In genomic region chr3:197959891-197960693, GRCh38 we compare ENCODE assay signal across 8 cellular contexts. TPM values are rescaled to one million over a fixed set of nuclear protein-coding genes. Genes with fewer than 3 reads are reported as not detected.
DNase-seq lines count a peak whose midpoint lies in the region; ATAC-seq, FAIRE-seq and TF ChIP-seq lines count a peak whose summit lies in the region.

TSS of gene LMLN (plus strand) at chr3:197960217. CDS start at chr3:197960246, 29 bp downstream.

- peak within 1 kb of the TSS; percentile 41 for H2AFZ ChIP-seq in OCI-LY1 (ENCODE audit: low read length)
- H2AFZ ChIP-seq in endothelial cell of umbilical vein (ENCODE audit: low read depth, low read length) = peak within 1 kb of the TSS; percentile 82

- H3K27me3 ChIP-seq in OCI-LY1 (ENCODE audit: insufficient read depth, low read length) (no peaks in the 10 kb centered on the region), endothelial cell of umbilical vein (ENCODE audit: control insufficient read depth in 2 of 2, insufficient read depth in 2 of 2, low read length in 2 of 2) (no peaks in the 10 kb centered on the region)

- TF ChIP-seq POLR2A in endothelial cell of umbilical vein (IDR thresholded peaks at IDR 0.05; ENCODE audit: low read depth, low read length) = peak; percentile 77

- peaks cover 18% of the 10 kb centered on the region for H3F3A ChIP-seq in OCI-LY1 (ENCODE audit: insufficient read depth, low read length)

- H3K36me3 ChIP-seq in OCI-LY1 (ENCODE audit: insufficient read depth, low read length) (peaks cover 29% of the 10 kb centered on the region), endothelial cell of umbilical vein (ENCODE audit: control insufficient read depth in 2 of 2, extremely low read depth in 1 of 2, insufficient read depth in 2 of 2, low read length in 2 of 2) (peaks cover 9 to 12% of the 10 kb centered on the region in 2 experiments)

- peak within 1 kb of the TSS; percentile 92 for H3K4me2 ChIP-seq in OCI-LY1 (ENCODE audit: low read length)
- H3K4me2 ChIP-seq in endothelial cell of umbilical vein (ENCODE audit: insufficient read depth, low read length) = peak within 1 kb of the TSS; percentile 69

- FAIRE-seq in endothelial cell of umbilical vein (lab: Jason Lieb, UNC) = peak; percentile 85

- CTCF ChIA-PET in endothelial cell of umbilical vein (lab: Charles Lee) = no interaction called here

- H3K4me3 ChIP-seq in OCI-LY1 (ENCODE audit: low read depth, low read length, poor library complexity, severe bottlenecking) (peak within 1 kb of the TSS; percentile 72), endothelial cell of umbilical vein (replicated peaks in 1 of 3; ENCODE audit: insufficient read depth in 1 of 3, low read depth in 1 of 3, low read length in 3 of 3) (peak within 1 kb of the TSS; percentile 30 to 75 (median 68))

- H3K9ac ChIP-seq in OCI-LY1 (ENCODE audit: low read length) = peak within 1 kb of the TSS; percentile 64
- H3K9ac ChIP-seq in endothelial cell of umbilical vein (replicated peaks; ENCODE audit: extremely low read depth, insufficient read depth, low read length) = peak within 1 kb of the TSS; percentile 57

- peaks cover 36% of the 10 kb centered on the region for H3K4me1 ChIP-seq in OCI-LY1 (ENCODE audit: insufficient read depth, low read length, severe bottlenecking)
- H3K4me1 ChIP-seq in endothelial cell of umbilical vein (ENCODE audit: control insufficient read depth, extremely low read depth, insufficient read depth, low read length) = peaks cover 15% of the 10 kb centered on the region

- no TSS peak for BruUV-seq in endothelial cell of umbilical vein (replicated peaks; lab: Mats Ljungman, UMichigan)

- TF ChIP-seq CTCF in OCI-LY1 (IDR thresholded peaks at IDR 0.05; ENCODE audit: low read length) = no peak
- no peak for TF ChIP-seq CTCF in endothelial cell of umbilical vein (IDR thresholded peaks at IDR 0.05; ENCODE audit: extremely low read depth in 1 of 2, insufficient read depth in 1 of 2, low read depth in 1 of 2, low read length in 2 of 2)

- POLR2A ChIA-PET in endothelial cell of umbilical vein (lab: Charles Lee) = no interaction called here

- intact Hi-C loops in endothelial cell of umbilical vein (cut with micrococcal nuclease) = loop anchor here (1.0 to 5.0 kb wide), 2 partner anchors 10 to 122 kb away; partner anchors contain the start of gene RPL35A

- DNase-seq in DMS 273 (lab: John Stamatoyannopoulos, UW; ENCODE audit: unreplicated experiment) = peak; percentile 99
- DNase-seq in HuH-7 (ENCODE audit: low spot score) = peak; percentile 89
- DNase-seq in activated T-cell treated with anti-CD3 and anti-CD28 coated beads for 1 hour (ENCODE audit: low read depth) = peak; percentile 88
- peak; percentile 97 for DNase-seq in endothelial cell of umbilical vein (ENCODE audit: low read depth, low spot score)
- peak; percentile 94 for DNase-seq in middle frontal gyrus (ENCODE audit: extremely low spot score, low spot score)
- peak; percentile 86 to 91 for DNase-seq in stimulated activated CD8-positive, alpha-beta memory T cell treated with anti-CD3 and anti-CD28 coated beads, Interleukin-2, amount 100 ng/mL, for 1 hour (ENCODE audit: low read depth in 2 of 2)

- H4K20me1 ChIP-seq in OCI-LY1 (ENCODE audit: insufficient read depth, low read length) (no peaks in the 10 kb centered on the region), endothelial cell of umbilical vein (replicated peaks; ENCODE audit: control insufficient read depth, extremely low read depth, insufficient read depth, low read length) (no peaks in the 10 kb centered on the region)

- H3K79me2 ChIP-seq in OCI-LY1 (ENCODE audit: insufficient read depth, low read length) (no peaks in the 10 kb centered on the region), endothelial cell of umbilical vein (ENCODE audit: control insufficient read depth, insufficient read depth, low read length) (no peaks in the 10 kb centered on the region)

- no peaks in the 10 kb centered on the region for H3K9me1 ChIP-seq in endothelial cell of umbilical vein (replicated peaks; ENCODE audit: control insufficient read depth, extremely low read depth, insufficient read depth, low read length)

- H3K9me3 ChIP-seq in OCI-LY1 (ENCODE audit: low read length) (no peaks in the 10 kb centered on the region), endothelial cell of umbilical vein (replicated peaks; ENCODE audit: control insufficient read depth, insufficient read depth, low read length) (no peaks in the 10 kb centered on the region)

- H3K9me2 ChIP-seq in OCI-LY1 (ENCODE audit: low read depth, low read length) = no peaks in the 10 kb centered on the region

- peak; percentile 97 for ATAC-seq in GM21526 (IDR thresholded peaks at IDR 0.05; ENCODE audit: low FRiP score, unreplicated experiment)

- H3K27ac ChIP-seq in OCI-LY1 (ENCODE audit: low read depth, low read length, poor library complexity, severe bottlenecking) (peak within 1 kb of the TSS; percentile 11), endothelial cell of umbilical vein (ENCODE audit: insufficient read depth, low read depth, low read length) (no peak within 1 kb of the TSS)

- dilution Hi-C loops in endothelial cell of umbilical vein (cut with MboI; ENCODE audit: extremely low pct_ligation_motif_present, low sequenced_read_pairs) = no loop called here

TF ChIP-seq in endothelial cell of umbilical vein, 7 proteins besides CTCF, POLR2A, EP300 and RAD21:
- TF ChIP-seq FOS (IDR thresholded peaks at IDR 0.05; ENCODE audit: borderline replicate concordance, insufficient read depth, low read length) (no peak), JUN (IDR thresholded peaks at IDR 0.05; ENCODE audit: borderline replicate concordance, insufficient read depth, insufficient read length, low read depth) (no peak), MAX (IDR thresholded peaks at IDR 0.05; ENCODE audit: insufficient read depth, insufficient read length) (peak; percentile 97), POLR2AphosphoS5 (IDR thresholded peaks at IDR 0.05; ENCODE audit: insufficient read depth, low read depth, low read length) (peak; percentile 80), MYC (IDR thresholded peaks at IDR 0.05; ENCODE audit: low read depth, low read length) (no peak), EZH2 (IDR thresholded peaks at IDR 0.05; ENCODE audit: borderline replicate concordance, low read depth, low read length, severe bottlenecking) (no peak)

RNA-seq across cellular contexts. Expression of gene LMLN, which starts in this region (rescaled TPM):
- 6.5 and 9.0 TPM in 2 replicates for total RNA-seq in endothelial cell of umbilical vein
- 4.4 and 4.8 TPM in 2 replicates for polyA plus RNA-seq in endothelial cell of umbilical vein
- polyA plus RNA-seq in endothelial cell of umbilical vein (2011; cell fraction: cytosol; rRNA removed) = 3.5 and 3.6 TPM in 2 replicates
- 4.6 and 6.4 TPM in 2 replicates for polyA plus RNA-seq in endothelial cell of umbilical vein (2011; cell fraction: nucleus; rRNA removed)
- polyA plus RNA-seq in endothelial cell of umbilical vein (2012) = 2.4 and 3.7 TPM in 2 replicates
- polyA minus RNA-seq in endothelial cell of umbilical vein = 16.2 and 18.3 TPM in 2 replicates
- 3.0 TPM for polyA minus RNA-seq in endothelial cell of umbilical vein (2011; cell fraction: cytosol; rRNA and poly(A)+ RNA removed)
- 4.9 and 7.4 TPM in 2 replicates for polyA minus RNA-seq in endothelial cell of umbilical vein (2011; cell fraction: nucleus; rRNA and poly(A)+ RNA removed)
